ENCODE assay signal across 2 cellular contexts in the genomic region with DNA sequence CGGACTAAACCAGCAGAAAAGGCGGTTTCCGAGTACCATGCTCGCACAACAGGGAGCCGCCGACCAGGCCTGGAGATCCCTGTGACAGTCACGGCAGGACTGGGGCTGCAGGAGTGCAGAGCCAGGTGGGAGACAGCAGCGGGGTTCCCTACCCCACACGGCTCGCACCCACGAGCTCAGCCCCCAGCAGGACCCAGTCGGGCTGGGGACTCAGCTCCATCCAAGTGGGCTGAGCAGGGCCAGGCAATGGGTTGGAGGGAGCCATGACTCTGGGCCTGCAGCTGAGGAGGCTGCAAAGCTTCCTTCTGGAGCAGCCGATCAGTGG.
TF ChIP-seq lines count a peak whose summit lies in the region.

No MANE protein-coding gene starts in this region.

TF ChIP-seq in GM23338, 12 proteins besides CTCF, POLR2A, EP300 and RAD21:
- no peak for TF ChIP-seq STAT1 (IDR thresholded peaks at IDR 0.05; ENCODE audit: unreplicated experiment)
- no peak for TF ChIP-seq ZNF462 (CRISPR knock-in tag; IDR thresholded peaks at IDR 0.05)

TF ChIP-seq in H1, 55 proteins besides CTCF, POLR2A, EP300 and RAD21:
- TF ChIP-seq, protein P1, sequence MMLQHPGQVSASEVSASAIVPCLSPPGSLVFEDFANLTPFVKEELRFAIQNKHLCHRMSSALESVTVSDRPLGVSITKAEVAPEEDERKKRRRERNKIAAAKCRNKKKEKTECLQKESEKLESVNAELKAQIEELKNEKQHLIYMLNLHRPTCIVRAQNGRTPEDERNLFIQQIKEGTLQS (IDR thresholded peaks at IDR 0.05; ENCODE audit: insufficient read depth, low read depth, low read length) = no peak
- TF ChIP-seq, protein P2, sequence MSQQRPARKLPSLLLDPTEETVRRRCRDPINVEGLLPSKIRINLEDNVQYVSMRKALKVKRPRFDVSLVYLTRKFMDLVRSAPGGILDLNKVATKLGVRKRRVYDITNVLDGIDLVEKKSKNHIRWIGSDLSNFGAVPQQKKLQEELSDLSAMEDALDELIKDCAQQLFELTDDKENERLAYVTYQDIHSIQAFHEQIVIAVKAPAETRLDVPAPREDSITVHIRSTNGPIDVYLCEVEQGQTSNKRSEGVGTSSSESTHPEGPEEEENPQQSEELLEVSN (IDR thresholded peaks at IDR 0.05) = 0 out of 2 replicates have a peak, but pooled peaks have one; percentile 27
